In the genomic region with DNA sequence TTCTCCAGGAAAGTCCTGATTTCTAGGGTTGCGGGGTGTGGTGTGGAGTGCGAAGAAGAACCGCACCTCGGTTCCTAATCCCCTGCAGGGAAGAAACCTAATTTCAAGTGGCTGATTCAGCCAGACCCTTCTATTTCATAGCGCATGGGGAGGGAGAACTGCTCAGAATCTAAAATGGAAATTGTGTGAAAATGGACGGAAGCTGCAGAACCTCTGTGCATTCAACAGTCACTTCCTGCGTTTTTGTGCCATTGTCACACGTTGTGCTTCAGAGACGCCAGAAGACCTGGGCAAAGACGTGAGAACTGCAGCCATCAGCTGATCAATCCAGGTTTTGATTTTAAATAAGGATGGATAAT, we compare ENCODE assay signal across 8 cellular contexts. TPM values are rescaled to one million over a fixed set of nuclear protein-coding genes. Genes with fewer than 3 reads are reported as not detected.
DNase-seq lines count a peak whose midpoint lies in the region; ATAC-seq and TF ChIP-seq lines count a peak whose summit lies in the region.

No MANE protein-coding gene starts in this region.

- H3K27me3 Mint-ChIP-seq in central memory CD8-positive, alpha-beta T cell: no peaks in the 10 kb centered on the region
- no peaks in the 10 kb centered on the region for H3K27me3 Mint-ChIP-seq in naive B cell

- peak overlapping the region; percentile 100 for H3K4me3 Mint-ChIP-seq in central memory CD8-positive, alpha-beta T cell
- peak overlapping the region; percentile 95 to 100 (median 98) for H3K4me3 Mint-ChIP-seq in naive B cell

- H3K36me3 ChIP-seq in OCI-LY1 (ENCODE audit: insufficient read depth, low read length): no peaks in the 10 kb centered on the region

- H3K4me1 ChIP-seq in OCI-LY1 (ENCODE audit: insufficient read depth, low read length, severe bottlenecking): peaks cover 29% of the 10 kb centered on the region

- H4K20me1 ChIP-seq in OCI-LY1 (ENCODE audit: insufficient read depth, low read length): no peaks in the 10 kb centered on the region

- DNase-seq in DMS79 treated with DMSO at 0.1 percent for 48 hours (lab: John Stamatoyannopoulos, UW) (peak; percentile 27), naive B cell (peak; percentile 53), SHP77 (lab: John Stamatoyannopoulos, UW) (no peak), iPS-NIHi7 (ENCODE audit: extremely low spot score) (no peak)
- peak; percentile 22 to 36 for DNase-seq in central memory CD8-positive, alpha-beta T cell (ENCODE audit: low spot score in 2 of 2)

- no peaks in the 10 kb centered on the region for H3K79me2 ChIP-seq in OCI-LY1 (ENCODE audit: insufficient read depth, low read length)

- peak overlapping the region; percentile 76 for H3K4me2 ChIP-seq in OCI-LY1 (ENCODE audit: low read length)

- H3K27me3 ChIP-seq in OCI-LY1 (ENCODE audit: insufficient read depth, low read length): no peaks in the 10 kb centered on the region

- H3K9ac ChIP-seq in OCI-LY1 (ENCODE audit: low read length): peak overlapping the region; percentile 70

- H3K36me3 Mint-ChIP-seq in central memory CD8-positive, alpha-beta T cell (ENCODE audit: insufficient read depth): peaks cover 27% of the 10 kb centered on the region
- peaks cover 0 to 8% of the 10 kb centered on the region in 2 donors for H3K36me3 Mint-ChIP-seq in naive B cell

- H3K27ac ChIP-seq in OCI-LY1 (ENCODE audit: low read depth, low read length, poor library complexity, severe bottlenecking): peak overlapping the region; percentile 11

- ATAC-seq in GM21526 (IDR thresholded peaks at IDR 0.05; ENCODE audit: low FRiP score, unreplicated experiment) (peak; percentile 33), naive B cell (ENCODE audit: low read depth in 2 of 2) (peak; percentile 42 to 43), HG03520 (IDR thresholded peaks at IDR 0.05; ENCODE audit: unreplicated experiment) (no peak)
- peak; percentile 52 for ATAC-seq in central memory CD8-positive, alpha-beta T cell (replicated peaks; ENCODE audit: extremely low read depth, poor library complexity, severe bottlenecking)

- peak overlapping the region; percentile 22; the same call in 1 of the 2 replicates for H2AFZ ChIP-seq in OCI-LY1 (ENCODE audit: low read length)

- no peaks in the 10 kb centered on the region for H3K9me3 ChIP-seq in OCI-LY1 (ENCODE audit: low read length)

- peaks cover 60% of the 10 kb centered on the region for H3K4me1 Mint-ChIP-seq in central memory CD8-positive, alpha-beta T cell
- peaks cover 40 to 61% (median 55%) of the 10 kb centered on the region in 3 donors for H3K4me1 Mint-ChIP-seq in naive B cell

- no peak for TF ChIP-seq CTCF in OCI-LY1 (IDR thresholded peaks at IDR 0.05; ENCODE audit: low read length)

- H3K27ac Mint-ChIP-seq in central memory CD8-positive, alpha-beta T cell (ENCODE audit: low read depth): peak overlapping the region; percentile 97
- H3K27ac Mint-ChIP-seq in naive B cell: peak overlapping the region; percentile 97 to 99 (median 98)

- no peaks in the 10 kb centered on the region for H3F3A ChIP-seq in OCI-LY1 (ENCODE audit: insufficient read depth, low read length)

- no peaks in the 10 kb centered on the region for H3K9me3 Mint-ChIP-seq in central memory CD8-positive, alpha-beta T cell
- H3K9me3 Mint-ChIP-seq in naive B cell: no peaks in the 10 kb centered on the region

- peak overlapping the region; percentile 74 for H3K4me3 ChIP-seq in OCI-LY1 (ENCODE audit: low read depth, low read length, poor library complexity, severe bottlenecking)

- H3K9me2 ChIP-seq in OCI-LY1 (ENCODE audit: low read depth, low read length): no peaks in the 10 kb centered on the region

RNA-seq across cellular contexts. Expression of a gene that starts 1.2 kb away (rescaled TPM):
- polyA plus RNA-seq in naive B cell (ENCODE audit: low read depth in 6 of 6): 100 to 1,000 TPM in 1 of 6 donors, 10 to 100 TPM in 5; 34.9 to 116 (median 54.8) TPM

RNA-seq across cellular contexts. Expression of a gene that starts 18.6 kb away (rescaled TPM):
- polyA plus RNA-seq in naive B cell (ENCODE audit: low read depth in 6 of 6): 1 to 10 TPM; 3.3 to 7.4 (median 6.1) TPM

Comparison
In these comparisons a context has a peak if more than half of its experiments do, and no peak if none do; other contexts are left out.
1. DNase-seq: peak in DMS79 treated with DMSO at 0.1 percent for 48 hours (single experiment), central memory CD8-positive, alpha-beta T cell (2 of 2) and naive B cell (single experiment); none in SHP77 (0 of 2) and iPS-NIHi7 (single experiment).